ENCODE assay signal across 23 cellular contexts in genomic region chr9:5044160-5044559, GRCh38. TPM values are rescaled to one million over a fixed set of nuclear protein-coding genes. Genes with fewer than 3 reads are reported as not detected.
DNase-seq lines count a peak whose midpoint lies in the region; ATAC-seq, FAIRE-seq and TF ChIP-seq lines count a peak whose summit lies in the region.
"Had no signal": no experiment of that assay in that cellular context is flagged by ENCODE, and none has a peak within 500 bp of the region (broad histone marks: within the 10 kb centered on the region; RNA-seq: fewer than 3 reads in every experiment).

No MANE protein-coding gene starts in this region.

- no peak for ATAC-seq in A549
- peak in 1 of 2 donors; percentile 57 for ATAC-seq in gastrocnemius medialis
- no peak for ATAC-seq in HG02981 (IDR thresholded peaks at IDR 0.05; ENCODE audit: unreplicated experiment)
- ATAC-seq: PC-3 had no signal

- H3K4me1 Mint-ChIP-seq in chondrocyte (ENCODE audit: low read depth): peaks cover 14% of the 10 kb centered on the region
- H3K4me1 Mint-ChIP-seq: CD14-positive monocyte had no signal

- H3K27me3 ChIP-seq in gastrocnemius medialis (no peaks in the 10 kb centered on the region), thyroid gland (no peaks in the 10 kb centered on the region)
- H3K27me3 ChIP-seq: BE2C had no signal

- H3K27ac ChIP-seq in 22Rv1: 0 out of 2 replicates have a peak overlapping the region, but pooled peaks have one; percentile 12
- no peak overlapping the region for H3K27ac ChIP-seq in A549
- peak overlapping the region; percentile 51 to 66 (median 59) for H3K27ac ChIP-seq in gastrocnemius medialis
- no peak overlapping the region for H3K27ac ChIP-seq in thyroid gland

- peak overlapping the region; percentile 62 for H3K27ac Mint-ChIP-seq in chondrocyte (ENCODE audit: unreplicated experiment)
- H3K27ac Mint-ChIP-seq: CD14-positive monocyte had no signal

- TF ChIP-seq RAD21 in A549 (conservative IDR thresholded peaks at IDR 0.05 in 1 of 2, IDR thresholded peaks at IDR 0.05 in 1 of 2): no peak

- TF ChIP-seq CTCF in 22Rv1 (IDR thresholded peaks at IDR 0.05) (no peak), A549 (IDR thresholded peaks at IDR 0.05) (no peak), chondrocyte (IDR thresholded peaks at IDR 0.05) (no peak), gastrocnemius medialis (IDR thresholded peaks at IDR 0.05 in 4 of 5, conservative IDR thresholded peaks at IDR 0.05 in 1 of 5) (no peak), thyroid gland (IDR thresholded peaks at IDR 0.05) (no peak)

- H3K36me3 ChIP-seq in gastrocnemius medialis: peaks cover 0 to 21% of the 10 kb centered on the region in 2 donors
- H3K36me3 ChIP-seq in thyroid gland: peaks cover 6 to 7% of the 10 kb centered on the region in 2 donors
- H3K36me3 ChIP-seq: BE2C had no signal

- intact Hi-C loops in gastrocnemius medialis (cut with DNase I; ENCODE audit: low total_unique reads) (no loop called here), thyroid gland (cut with DNase I) (no loop called here)

- DNase-seq in A549 (ENCODE audit: low read depth in 1 of 2, low spot score in 1 of 2) (no peak), chondrocyte (ENCODE audit: low spot score) (no peak), gastrocnemius medialis (no peak), thyroid gland (no peak), NCI-H1092 (lab: John Stamatoyannopoulos, UW) (no peak)
- DNase-seq: ACHN; BE2C; CD8-positive, alpha-beta memory T cell; DMS 273 treated with DMSO at 0.1 percent for 48 hours; DMS79; EL; GDM1; KBM-7; NCI-H2029 treated with DMSO at 0.1 percent for 48 hours; NCI-H446 treated with DMSO at 0.1 percent for 48 hours; NCI-H526; NCI-H82; NK-92 treated with Interleukin-12 subunit alpha and Interleukin-12 subunit beta, amount 100 ng/mL, for 24 hours; PC-3 had no signal

- no peaks in the 10 kb centered on the region for H3K27me3 Mint-ChIP-seq in chondrocyte (ENCODE audit: low read depth)
- H3K27me3 Mint-ChIP-seq: CD8-positive, alpha-beta memory T cell had no signal

- H3K9me3 ChIP-seq in A549 (no peaks in the 10 kb centered on the region), gastrocnemius medialis (peaks cover 0 to 4% (median 0%) of the 10 kb centered on the region in 3 donors), thyroid gland (no peaks in the 10 kb centered on the region)
- H3K9me3 ChIP-seq: BE2C had no signal

- POLR2A ChIA-PET in A549 (lab: Yijun Ruan, JAX): interaction anchor here (0.6 kb wide), 1 partner anchor 964 kb away, joined by 3 read pairs; a partner anchor contains a TSS

- WGBS in A549 (ENCODE audit: missing lambda C conversion rate): 72% methylated on average over 4 of the region's 4 CpGs
- 76 to 86% methylated on average over 4 of the region's 4 CpGs for WGBS in thyroid gland, 2 donors

- no peak overlapping the region for H3K4me3 Mint-ChIP-seq in chondrocyte (ENCODE audit: unreplicated experiment)
- H3K4me3 Mint-ChIP-seq: CD14-positive monocyte had no signal

- no peak for TF ChIP-seq EP300 in A549 (IDR thresholded peaks at IDR 0.05)

- FAIRE-seq in A549 (lab: Jason Lieb, UNC): peak; percentile 61
- FAIRE-seq: GM12891 had no signal

- in situ Hi-C loops in gastrocnemius medialis (cut with MboI; ENCODE audit: low sequenced_read_pairs in 4 of 4): no loop called here

- no peaks in the 10 kb centered on the region for H3K9me3 Mint-ChIP-seq in chondrocyte (ENCODE audit: low read depth)

- peaks cover 14% of the 10 kb centered on the region for H3K36me3 Mint-ChIP-seq in chondrocyte (ENCODE audit: low read depth)

- CTCF ChIA-PET in A549 (lab: Yijun Ruan, JAX): no interaction called here

- H3K4me2 ChIP-seq in A549: no peak overlapping the region

- peaks cover 11% of the 10 kb centered on the region; the same call in 2 of the 3 replicates for H3K4me1 ChIP-seq in A549
- peaks cover 16 to 28% of the 10 kb centered on the region in 2 donors for H3K4me1 ChIP-seq in gastrocnemius medialis
- no peaks in the 10 kb centered on the region for H3K4me1 ChIP-seq in thyroid gland
- H3K4me1 ChIP-seq: BE2C had no signal

- no peak overlapping the region for H3K4me3 ChIP-seq in A549
- H3K4me3 ChIP-seq in gastrocnemius medialis: peak overlapping the region in 3 of 4 donors; percentile 2 to 39 (median 12)
- no peak overlapping the region for H3K4me3 ChIP-seq in thyroid gland (replicated peaks in 1 of 3)

- TF ChIP-seq POLR2A in A549 (IDR thresholded peaks at IDR 0.05; ENCODE audit: low read length) (no peak), gastrocnemius medialis (IDR thresholded peaks at IDR 0.05) (no peak), thyroid gland (IDR thresholded peaks at IDR 0.05) (no peak)

TF ChIP-seq in A549, 52 proteins besides CTCF, POLR2A, EP300 and RAD21:
- TF ChIP-seq GATA3 (IDR thresholded peaks at IDR 0.05; ENCODE audit: borderline replicate concordance): no peak
- TF ChIP-seq EHMT2 (IDR thresholded peaks at IDR 0.05; ENCODE audit: low read depth): no peak
- TF ChIP-seq PHF8 (IDR thresholded peaks at IDR 0.05; ENCODE audit: borderline replicate concordance, low read depth): no peak
- TF ChIP-seq JUN (IDR thresholded peaks at IDR 0.05): no peak
- no peak for TF ChIP-seq FOXS1 (CRISPR knock-in tag; IDR thresholded peaks at IDR 0.05)
- no peak for TF ChIP-seq ATOH8 (CRISPR knock-in tag; IDR thresholded peaks at IDR 0.05; ENCODE audit: low read depth)

RNA-seq across cellular contexts. Expression of gene JAK2, which starts 59.1 kb away (rescaled TPM):
- 6.5 and 7.7 TPM in 2 replicates for polyA plus RNA-seq in A549 (2011; rRNA removed)
- 0.78 and 0.82 TPM in 2 replicates for polyA plus RNA-seq in A549 (2012; cell fraction: cytosol; rRNA removed)
- 0.61 and 0.92 TPM in 2 replicates for polyA plus RNA-seq in A549 (2012; cell fraction: nucleus; rRNA removed)
- polyA plus RNA-seq in A549 (2017; fragmentation: RNase III; extraction: RNeasy Plus Mini Kit Qiagen cat#74134 plus additional on column Dnase treatment): 2.6 to 3.1 TPM (median 2.9 TPM) in 3 replicates
- polyA minus RNA-seq in A549 (2011; rRNA and poly(A)+ RNA removed): 4.7 and 6.0 TPM in 2 replicates
- 15.8 to 17.5 TPM (median 16.6 TPM) in 3 replicates for total RNA-seq in chondrocyte
- 10 to 100 TPM in 2 of 4 donors, 1 to 10 TPM in 2; 4.6 to 16.5 (median 9.0) TPM for total RNA-seq in gastrocnemius medialis
- 10 to 100 TPM; 13.9 to 17.8 (median 14.3) TPM for total RNA-seq in thyroid gland

Comparison
In these comparisons a context has a peak if more than half of its experiments do, and no peak if none do; other contexts are left out.
1. H3K27ac ChIP-seq: peak in 22Rv1 (single experiment) and gastrocnemius medialis (4 of 4); none in A549 (0 of 2) and thyroid gland (0 of 3).
2. H3K4me3 ChIP-seq: peak in gastrocnemius medialis (3 of 4); none in A549 (single experiment) and thyroid gland (0 of 3).